In the genomic region with DNA sequence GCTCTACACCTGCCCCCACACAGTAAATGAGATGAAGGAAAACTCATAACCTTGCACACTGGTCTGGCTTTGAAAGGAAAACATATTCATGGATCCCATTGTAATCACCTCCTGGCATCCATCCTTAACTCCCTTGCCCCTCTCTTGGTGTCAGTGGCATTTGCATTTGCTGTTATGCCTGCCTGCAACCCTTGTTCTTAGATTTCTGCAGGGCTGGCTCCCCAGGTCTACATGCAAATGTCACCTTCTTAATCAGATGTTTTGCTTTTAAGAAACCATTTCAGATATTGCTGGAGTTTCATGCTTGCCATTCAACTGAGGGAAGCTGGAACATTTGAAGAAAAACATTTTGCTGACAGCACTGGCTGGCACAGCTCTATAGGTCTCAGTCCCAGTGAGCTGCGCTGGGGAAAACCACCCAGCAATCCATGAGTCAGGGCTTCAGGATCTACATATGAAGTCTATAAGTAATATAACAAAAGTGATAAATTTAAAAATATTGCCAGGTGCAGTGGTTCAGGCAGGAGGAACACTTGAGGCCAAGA, we compare ENCODE assay signal across 20 cellular contexts. TPM values are rescaled to one million over a fixed set of nuclear protein-coding genes. Genes with fewer than 3 reads are reported as not detected.
"Had no signal": no experiment of that assay in that cellular context is flagged by ENCODE, and none has a peak within 500 bp of the region (broad histone marks: within the 10 kb centered on the region; RNA-seq: fewer than 3 reads in every experiment).

No MANE protein-coding gene starts in this region.

- H3K36me3 ChIP-seq: brain microvascular endothelial cell, suprapubic skin had no signal

- H3K4me1 Mint-ChIP-seq: immature natural killer cell, natural killer cell had no signal

- H3K4me1 ChIP-seq: suprapubic skin had no signal

- H3K4me3 ChIP-seq: mucosa of descending colon, suprapubic skin had no signal

- H3K4me3 Mint-ChIP-seq: activated naive CD8-positive, alpha-beta T cell; dendritic cell treated with granulocyte-macrophage colony-stimulating factor and Interleukin-4, amounts not matched to agents 40 ng/mL and 50 ng/mL, for 4 days; immature natural killer cell; natural killer cell; T-helper 1 cell treated with Interleukin-12 subunit alpha and Interleukin-12 subunit beta and Interleukin-4 antibody, amounts not matched to agents 30 μg/mL and 1 μg/mL, for 36 hours had no signal

- H3K27ac Mint-ChIP-seq: activated naive CD8-positive, alpha-beta T cell; dendritic cell treated with granulocyte-macrophage colony-stimulating factor and Interleukin-4, amounts not matched to agents 40 ng/mL and 50 ng/mL, for 4 days; immature natural killer cell; natural killer cell; T-helper 1 cell treated with Interleukin-12 subunit alpha and Interleukin-12 subunit beta and Interleukin-4 antibody, amounts not matched to agents 30 μg/mL and 1 μg/mL, for 36 hours had no signal

- H3K27me3 Mint-ChIP-seq: activated naive CD8-positive, alpha-beta T cell had no signal

- H3K9me3 ChIP-seq: mucosa of descending colon, suprapubic skin had no signal

- H3K27ac ChIP-seq: brain microvascular endothelial cell, suprapubic skin had no signal

- H3K27me3 ChIP-seq: brain microvascular endothelial cell, suprapubic skin had no signal

- ATAC-seq: left cardiac atrium; mucosa of descending colon; natural killer cell; stimulated activated naive CD8-positive, alpha-beta T cell treated with anti-CD3 and anti-CD28 coated beads, Interleukin-15, Interleukin-2, amounts not matched to agents 100 U/mL and 50 U/mL, for 24 hours had no signal

- DNase-seq: activated CD4-positive, alpha-beta T cell treated with anti-CD3 and anti-CD28 coated beads, Interleukin-2, amount 50 U/mL, for 4 hours; activated gamma-delta T cell; activated T-cell treated with anti-CD3 and anti-CD28 coated beads, Interleukin-2, amount 50 U/mL, for 48 hours; amygdala; brain microvascular endothelial cell; erythroblast; glutamatergic neuron; immature natural killer cell; left cardiac atrium; mucosa of descending colon; natural killer cell; nucleus accumbens; stimulated activated CD4-positive, alpha-beta T cell treated with anti-CD3 and anti-CD28 coated beads, Interleukin-2, amount 100 ng/mL, for 48 hours; stimulated activated naive CD8-positive, alpha-beta T cell treated with anti-CD3 and anti-CD28 coated beads, Interleukin-15, Interleukin-2, amounts not matched to agents 100 U/mL and 50 U/mL, for 24 hours had no signal

- H3K36me3 Mint-ChIP-seq: activated naive CD8-positive, alpha-beta T cell; immature natural killer cell; natural killer cell had no signal

- H3K9me3 Mint-ChIP-seq: dendritic cell treated with granulocyte-macrophage colony-stimulating factor and Interleukin-4, amounts not matched to agents 40 ng/mL and 50 ng/mL, for 4 days; immature natural killer cell; natural killer cell; T-helper 1 cell treated with Interleukin-12 subunit alpha and Interleukin-12 subunit beta and Interleukin-4 antibody, amounts not matched to agents 30 μg/mL and 1 μg/mL, for 36 hours had no signal

RNA-seq across cellular contexts. Expression of gene LRRC2, which starts 19.1 kb away (rescaled TPM):
- polyA plus RNA-seq: immature natural killer cell had no signal

RNA-seq across cellular contexts. Expression of gene RTP3, which starts 49.2 kb away (rescaled TPM):
- total RNA-seq: left cardiac atrium, lung microvascular endothelial cell, mucosa of descending colon, natural killer cell, suprapubic skin, ureter had no signal
- polyA plus RNA-seq: immature natural killer cell had no signal
